ENCODE assay signal across 16 cellular contexts in the genomic region with DNA sequence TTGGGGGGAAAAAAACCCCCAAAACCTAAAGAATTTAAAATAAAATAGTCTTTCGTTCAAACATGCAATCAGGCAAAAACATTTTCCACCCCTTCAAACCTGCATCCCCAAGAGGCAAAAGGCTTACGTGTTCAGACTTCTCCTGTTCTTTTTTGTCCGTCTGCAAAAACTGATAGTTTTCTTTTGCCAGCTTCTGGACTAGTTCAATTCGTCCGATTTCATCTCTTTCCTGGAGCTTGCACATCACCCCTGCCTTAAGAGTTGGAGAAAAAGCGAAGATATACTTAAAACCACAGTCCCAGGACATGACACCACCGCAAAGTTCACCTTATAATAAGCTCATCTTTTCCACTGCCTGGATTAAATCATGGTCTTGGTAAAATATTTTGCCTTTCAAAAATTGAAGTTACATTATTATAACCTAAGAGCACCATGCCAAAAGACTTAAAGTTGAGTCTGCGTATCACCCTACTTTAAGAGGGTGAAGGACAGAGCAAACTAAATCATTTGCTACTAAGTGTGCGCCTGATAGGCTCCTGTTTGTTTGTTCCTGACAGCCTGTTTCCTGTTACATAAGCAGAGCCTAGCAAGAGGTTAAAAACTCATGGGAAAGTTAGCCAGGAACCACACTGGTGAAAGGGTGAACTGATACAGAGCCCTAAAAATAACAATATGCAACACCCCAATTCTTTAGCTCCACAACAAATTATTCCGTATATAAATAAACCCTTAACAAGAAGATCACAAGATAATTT.
DNase-seq lines count a peak whose midpoint lies in the region; ATAC-seq lines count a peak whose summit lies in the region.
"Had no signal": no experiment of that assay in that cellular context is flagged by ENCODE, and none has a peak within 500 bp of the region (broad histone marks: within the 10 kb centered on the region; RNA-seq: fewer than 3 reads in every experiment).

No MANE protein-coding gene starts in this region.

- H3K9ac ChIP-seq in endocrine pancreas (ENCODE audit: control insufficient read depth, insufficient read depth, low read length) = no peak overlapping the region
- H3K9ac ChIP-seq in skeletal muscle tissue (ENCODE audit: low read depth in 1 of 3, low read length in 3 of 3) = peak overlapping the region in 2 of 3 donors; percentile 11 to 35

- H3K4me3 ChIP-seq in endocrine pancreas (ENCODE audit: control insufficient read depth, insufficient read depth, low read length) (peak overlapping the region; percentile 47), skeletal muscle tissue (ENCODE audit: low read length in 3 of 3) (peak overlapping the region; percentile 0 to 51 (median 37))

- ATAC-seq in left lobe of liver (peak; percentile 67), HG03521 (IDR thresholded peaks at IDR 0.05; ENCODE audit: unreplicated experiment) (no peak), GM18868 (IDR thresholded peaks at IDR 0.05; ENCODE audit: unreplicated experiment) (no peak)
- ATAC-seq: activated T-helper 17 cell treated with anti-CD3 and anti-CD28 coated beads, Interleukin-2, amount 50 U/mL, for 72 hours had no signal

- no peaks in the 10 kb centered on the region for H3K36me3 ChIP-seq in endocrine pancreas (ENCODE audit: control insufficient read depth, insufficient read depth, low read length)
- no peaks in the 10 kb centered on the region for H3K36me3 ChIP-seq in skeletal muscle tissue (ENCODE audit: control insufficient read depth in 3 of 3, insufficient read depth in 3 of 3, low read length in 3 of 3)

- H3K27me3 ChIP-seq in endocrine pancreas (ENCODE audit: control insufficient read depth, insufficient read depth, low read length) = no peaks in the 10 kb centered on the region
- H3K27me3 ChIP-seq in skeletal muscle tissue (ENCODE audit: control insufficient read depth in 3 of 3, insufficient read depth in 3 of 3, low read length in 3 of 3) = no peaks in the 10 kb centered on the region

- H3K9me3 ChIP-seq in endocrine pancreas (ENCODE audit: control insufficient read depth, low read length) (no peaks in the 10 kb centered on the region), skeletal muscle tissue (ENCODE audit: control insufficient read depth in 3 of 3, low read length in 3 of 3) (no peaks in the 10 kb centered on the region)

- peak overlapping the region; percentile 54 for H3K27ac ChIP-seq in skeletal muscle tissue (ENCODE audit: low read depth, low read length)

- DNase-seq in EH (ENCODE audit: low read depth) = peak; percentile 12
- no peak for DNase-seq in left lobe of liver (ENCODE audit: low spot score)
- DNase-seq in stimulated activated CD4-positive, alpha-beta T cell treated with anti-CD3 and anti-CD28 coated beads, Interleukin-2, amount 100 ng/mL, for 24 hours = no peak
- no peak for DNase-seq in activated gamma-delta T cell treated with Interleukin-2 at 50 U/mL for 16 hours
- DNase-seq: activated CD4-positive, alpha-beta T cell treated with anti-CD3 and anti-CD28 coated beads, Interleukin-2, amount 10 ng/mL, durations not matched to agents 24 days and 14 days; CD4-positive, alpha-beta memory T cell; GF-D8; GOT3; NCI-H1092 treated with DMSO at 0.1 percent for 48 hours; stimulated activated CD4-positive, alpha-beta T cell treated with anti-CD3 and anti-CD28 coated beads, Interleukin-4, amount 100 ng/mL, for 24 hours; stimulated activated naive CD4-positive, alpha-beta T cell had no signal

- H3K4me1 ChIP-seq in endocrine pancreas (ENCODE audit: control insufficient read depth, insufficient read depth, low read length) = no peaks in the 10 kb centered on the region
- H3K4me1 ChIP-seq in skeletal muscle tissue (ENCODE audit: control insufficient read depth in 3 of 3, insufficient read depth in 3 of 3, low read length in 3 of 3) = no peaks in the 10 kb centered on the region
